In the genomic region with DNA sequence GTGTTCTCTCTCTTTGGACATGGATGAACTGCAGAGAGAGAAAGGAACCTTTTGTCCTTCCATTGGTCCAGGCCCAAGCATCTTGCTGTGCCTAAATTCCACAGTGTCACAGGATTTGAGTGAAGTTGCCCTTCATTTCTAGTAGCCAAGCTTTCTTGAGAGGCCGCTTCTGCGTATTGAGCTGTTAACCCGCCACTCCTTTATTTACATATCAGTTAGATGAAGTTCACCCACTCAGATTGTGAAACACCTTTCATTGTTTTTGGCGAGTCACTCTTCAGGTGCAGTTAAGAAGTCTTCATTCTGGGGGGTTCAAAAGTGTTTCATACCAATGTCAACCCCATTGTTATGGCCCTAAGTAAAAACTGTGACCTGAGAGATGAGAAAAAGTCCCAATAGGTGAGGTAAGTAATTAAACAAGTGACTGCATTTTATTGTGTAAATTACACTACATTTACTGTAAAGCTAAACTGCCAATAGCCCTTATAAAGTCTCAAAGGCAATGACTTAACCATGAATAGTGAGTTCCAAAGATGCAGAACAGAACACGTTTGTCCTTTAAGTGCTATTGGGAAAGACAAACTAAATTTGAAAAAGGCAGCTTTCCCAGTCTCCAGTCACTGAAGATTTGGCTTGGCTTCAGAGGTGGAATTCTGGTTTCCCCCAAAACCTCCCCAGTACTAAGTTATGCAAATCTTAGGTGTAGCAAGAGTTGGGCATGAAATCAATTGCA, we compare ENCODE assay signal across 21 cellular contexts.
DNase-seq lines count a peak whose midpoint lies in the region; ATAC-seq and TF ChIP-seq lines count a peak whose summit lies in the region.
"Had no signal": no experiment of that assay in that cellular context is flagged by ENCODE, and none has a peak within 500 bp of the region (broad histone marks: within the 10 kb centered on the region; RNA-seq: fewer than 3 reads in every experiment).

No MANE protein-coding gene starts in this region.

- no peak overlapping the region for H3K4me2 ChIP-seq in hepatocyte
- H3K4me2 ChIP-seq: A549, BLaER1 had no signal

- H3K4me3 Mint-ChIP-seq in Calu3 (ENCODE audit: low read depth, unreplicated experiment) (no peak overlapping the region), MCF 10A (ENCODE audit: unreplicated experiment) (no peak overlapping the region), progenitor cell of endocrine pancreas (ENCODE audit: low read depth) (no peak overlapping the region)
- H3K4me3 Mint-ChIP-seq: activated CD4-positive, alpha-beta memory T cell treated with anti-CD3 and anti-CD28 coated beads, Interleukin-2, amount 10 ng/mL, durations not matched to agents 7 days and 5 days; activated naive CD4-positive, alpha-beta T cell treated with anti-CD3 and anti-CD28 coated beads, Interleukin-2, amount 10 ng/mL, durations not matched to agents 7 days and 5 days; effector memory CD8-positive, alpha-beta T cell had no signal

- no peak overlapping the region for H2AFZ ChIP-seq in hepatocyte

- H3K36me3 ChIP-seq in hepatocyte (replicated peaks; ENCODE audit: insufficient read depth, low read depth) (no peaks in the 10 kb centered on the region), psoas muscle (ENCODE audit: insufficient read depth in 1 of 2, low read depth in 1 of 2) (no peaks in the 10 kb centered on the region)
- H3K36me3 ChIP-seq: BLaER1, sigmoid colon, tibial nerve had no signal

- H3K9me3 Mint-ChIP-seq in Calu3 (ENCODE audit: low read depth, unreplicated experiment), result no peaks in the 10 kb centered on the region
- H3K9me3 Mint-ChIP-seq in MCF 10A (ENCODE audit: unreplicated experiment), result no peaks in the 10 kb centered on the region
- H3K9me3 Mint-ChIP-seq in progenitor cell of endocrine pancreas (ENCODE audit: low read depth), result peaks cover 7% of the 10 kb centered on the region
- H3K9me3 Mint-ChIP-seq: activated CD4-positive, alpha-beta memory T cell treated with anti-CD3 and anti-CD28 coated beads, Interleukin-2, amount 10 ng/mL, durations not matched to agents 7 days and 5 days; activated naive CD4-positive, alpha-beta T cell treated with anti-CD3 and anti-CD28 coated beads, Interleukin-2, amount 10 ng/mL, durations not matched to agents 7 days and 5 days; effector memory CD8-positive, alpha-beta T cell had no signal

- CTCF ChIA-PET in Calu3 (lab: Charles Lee) (interaction anchor here (0.6 to 1.9 kb wide), 6 partner anchors 29 to 211 kb away, joined by 3 to 5 read pairs (median 3); no protein-coding TSS in a partner anchor), MCF 10A (lab: Yijun Ruan, JAX) (interaction anchor here (0.6 to 1.9 kb wide), 3 partner anchors 15 to 269 kb away, joined by 3 to 8 read pairs (median 4); no protein-coding TSS in a partner anchor)

- intact Hi-C loops in Calu3 (cut with micrococcal nuclease; ENCODE audit: unreplicated experiment), result no loop called here
- intact Hi-C loops in MCF 10A (cut with micrococcal nuclease), result no loop called here
- intact Hi-C loops in psoas muscle (cut with DNase I), result no loop called here

- DNase-seq in Calu3 (peak; percentile 27), MCF 10A (ENCODE audit: unreplicated experiment) (peak; percentile 43), hepatocyte (ENCODE audit: low spot score) (peak; percentile 28), progenitor cell of endocrine pancreas (ENCODE audit: low spot score, unreplicated experiment) (no peak), psoas muscle (no peak)
- DNase-seq: activated CD4-positive, alpha-beta memory T cell treated with anti-CD3 and anti-CD28 coated beads, Interleukin-2, amount 10 ng/mL, durations not matched to agents 7 days and 5 days; activated CD4-positive, CD25-positive, alpha-beta regulatory T cell; activated naive CD4-positive, alpha-beta T cell treated with anti-CD3 and anti-CD28 coated beads, Interleukin-2, amount 10 ng/mL, durations not matched to agents 7 days and 5 days; effector memory CD8-positive, alpha-beta T cell; HCEC 1CT; IMR-90; NCI-H1694 treated with DMSO at 0.1 percent for 48 hours; sigmoid colon; stimulated activated naive CD4-positive, alpha-beta T cell had no signal

- H3K4me1 Mint-ChIP-seq in Calu3 (ENCODE audit: low read depth, unreplicated experiment), result peaks cover 46% of the 10 kb centered on the region
- H3K4me1 Mint-ChIP-seq in MCF 10A (ENCODE audit: insufficient read depth, unreplicated experiment), result peaks cover 20% of the 10 kb centered on the region
- peaks cover 13% of the 10 kb centered on the region for H3K4me1 Mint-ChIP-seq in progenitor cell of endocrine pancreas (ENCODE audit: low read depth)
- H3K4me1 Mint-ChIP-seq: activated CD4-positive, alpha-beta memory T cell treated with anti-CD3 and anti-CD28 coated beads, Interleukin-2, amount 10 ng/mL, durations not matched to agents 7 days and 5 days; activated naive CD4-positive, alpha-beta T cell treated with anti-CD3 and anti-CD28 coated beads, Interleukin-2, amount 10 ng/mL, durations not matched to agents 7 days and 5 days had no signal

- H3K27ac ChIP-seq in hepatocyte (peak overlapping the region; percentile 86), psoas muscle (no peak overlapping the region)
- H3K27ac ChIP-seq: BLaER1, sigmoid colon, SK-N-MC, tibial nerve had no signal

- H3K27me3 ChIP-seq in hepatocyte, result no peaks in the 10 kb centered on the region
- H3K27me3 ChIP-seq in psoas muscle (ENCODE audit: insufficient read depth in 3 of 3, low read length in 2 of 3), result no peaks in the 10 kb centered on the region
- H3K27me3 ChIP-seq: BLaER1, sigmoid colon, tibial nerve had no signal

- TF ChIP-seq CTCF in Calu3 (IDR thresholded peaks at IDR 0.05; ENCODE audit: unreplicated experiment) (no peak), MCF 10A (IDR thresholded peaks at IDR 0.05; ENCODE audit: unreplicated experiment) (no peak), hepatocyte (IDR thresholded peaks at IDR 0.05; ENCODE audit: poor library complexity) (no peak), progenitor cell of endocrine pancreas (IDR thresholded peaks at IDR 0.05; ENCODE audit: unreplicated experiment) (no peak), psoas muscle (IDR thresholded peaks at IDR 0.05) (no peak)

- no peaks in the 10 kb centered on the region for H3K9me3 ChIP-seq in hepatocyte (ENCODE audit: low read depth)
- H3K9me3 ChIP-seq in psoas muscle, result no peaks in the 10 kb centered on the region
- H3K9me3 ChIP-seq: A549, sigmoid colon, tibial nerve had no signal

- BruUV-seq in Calu3 (replicated peaks; lab: Mats Ljungman, UMichigan), result no TSS peak
- no TSS peak for BruUV-seq in MCF 10A (replicated peaks; lab: Mats Ljungman, UMichigan)

- peaks cover 9% of the 10 kb centered on the region for H3K4me1 ChIP-seq in hepatocyte (ENCODE audit: insufficient read depth)
- peaks cover 28% of the 10 kb centered on the region for H3K4me1 ChIP-seq in psoas muscle
- H3K4me1 ChIP-seq: BLaER1, tibial nerve had no signal

- H3K9me2 ChIP-seq in hepatocyte (replicated peaks; ENCODE audit: insufficient read depth), result no peaks in the 10 kb centered on the region

- WGBS in hepatocyte (ENCODE audit: low lambda C conversion rate, missing lambda C conversion rate), result 80% methylated on average over 5 of the region's 5 CpGs
- 80 to 91% (median 85%) methylated on average over 5 of the region's 5 CpGs for WGBS in psoas muscle, 3 donors

- peak overlapping the region; percentile 98 for H3K27ac Mint-ChIP-seq in Calu3 (ENCODE audit: unreplicated experiment)
- no peak overlapping the region for H3K27ac Mint-ChIP-seq in MCF 10A (ENCODE audit: low read depth, unreplicated experiment)
- peak overlapping the region; percentile 73 for H3K27ac Mint-ChIP-seq in progenitor cell of endocrine pancreas
- H3K27ac Mint-ChIP-seq: activated CD4-positive, alpha-beta memory T cell treated with anti-CD3 and anti-CD28 coated beads, Interleukin-2, amount 10 ng/mL, durations not matched to agents 7 days and 5 days; activated naive CD4-positive, alpha-beta T cell treated with anti-CD3 and anti-CD28 coated beads, Interleukin-2, amount 10 ng/mL, durations not matched to agents 7 days and 5 days; effector memory CD8-positive, alpha-beta T cell had no signal

- POLR2A ChIA-PET in MCF 10A (lab: Yijun Ruan, JAX), result interaction anchor here (0.6 to 2.5 kb wide), 12 partner anchors 10 to 284 kb away, joined by 3 to 15 read pairs (median 4); no protein-coding TSS in a partner anchor

- H3K27me3 Mint-ChIP-seq in Calu3 (ENCODE audit: unreplicated experiment) (no peaks in the 10 kb centered on the region), MCF 10A (ENCODE audit: insufficient read depth, unreplicated experiment) (no peaks in the 10 kb centered on the region), progenitor cell of endocrine pancreas (no peaks in the 10 kb centered on the region)
- H3K27me3 Mint-ChIP-seq: activated naive CD4-positive, alpha-beta T cell treated with anti-CD3 and anti-CD28 coated beads, Interleukin-2, amount 10 ng/mL, durations not matched to agents 7 days and 5 days had no signal

- H4K20me1 ChIP-seq in hepatocyte (ENCODE audit: insufficient read depth, poor library complexity, severe bottlenecking), result no peaks in the 10 kb centered on the region
- H4K20me1 ChIP-seq: BLaER1 had no signal

- H3K79me2 ChIP-seq in hepatocyte, result no peaks in the 10 kb centered on the region

- H3K36me3 Mint-ChIP-seq in Calu3 (ENCODE audit: insufficient read depth, unreplicated experiment), result no peaks in the 10 kb centered on the region
- no peaks in the 10 kb centered on the region for H3K36me3 Mint-ChIP-seq in MCF 10A (ENCODE audit: insufficient read depth, unreplicated experiment)
- peaks cover 30% of the 10 kb centered on the region for H3K36me3 Mint-ChIP-seq in progenitor cell of endocrine pancreas (ENCODE audit: insufficient read depth)
- H3K36me3 Mint-ChIP-seq: activated naive CD4-positive, alpha-beta T cell treated with anti-CD3 and anti-CD28 coated beads, Interleukin-2, amount 10 ng/mL, durations not matched to agents 7 days and 5 days had no signal

- H3K4me3 ChIP-seq in hepatocyte (no peak overlapping the region), psoas muscle (no peak overlapping the region)
- H3K4me3 ChIP-seq: A549, BLaER1, sigmoid colon, SK-N-MC, tibial nerve had no signal

- no peak for ATAC-seq in psoas muscle
- ATAC-seq in GM21825 (IDR thresholded peaks at IDR 0.05; ENCODE audit: unreplicated experiment), result no peak
- ATAC-seq in GM21737 (IDR thresholded peaks at IDR 0.05; ENCODE audit: unreplicated experiment), result no peak
- no peak for ATAC-seq in GM19452 (IDR thresholded peaks at IDR 0.05; ENCODE audit: unreplicated experiment)
- ATAC-seq: A549; effector memory CD8-positive, alpha-beta T cell had no signal

Comparison
In these comparisons a context has a peak if more than half of its experiments do, and no peak if none do; other contexts are left out.
1. DNase-seq: peak in Calu3 (single experiment), MCF 10A (single experiment) and hepatocyte (single experiment); none in progenitor cell of endocrine pancreas (single experiment) and psoas muscle (0 of 2).